In the genomic region with DNA sequence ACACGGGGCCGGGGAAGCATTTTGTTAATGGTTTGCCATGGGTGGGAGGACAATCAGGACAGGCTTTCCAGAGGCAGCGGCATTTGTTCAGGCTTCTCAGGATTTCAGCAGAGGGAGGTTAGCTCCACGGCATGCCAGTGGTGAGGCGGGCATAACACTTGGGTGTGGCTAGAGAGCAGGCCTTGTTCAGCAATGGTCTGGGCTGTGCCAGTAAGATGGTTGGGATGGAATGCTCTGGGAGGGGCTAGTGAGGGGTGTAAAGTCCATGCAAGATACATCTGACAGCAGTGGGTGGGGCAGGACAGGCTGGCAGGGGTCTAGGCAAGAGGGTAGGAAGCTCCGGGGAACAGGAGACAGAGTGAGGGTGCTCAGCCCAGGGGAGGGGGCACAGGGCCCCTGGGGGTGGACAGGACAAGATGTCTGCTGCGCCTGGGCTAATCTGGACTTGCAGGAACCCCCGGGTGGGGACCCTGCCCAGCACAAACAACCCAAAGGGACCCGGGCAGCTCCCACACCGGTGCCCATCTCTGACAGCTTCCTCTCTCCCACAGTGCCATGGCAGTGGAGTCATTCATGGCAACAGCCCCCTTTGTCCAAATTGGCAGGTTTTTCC, we compare ENCODE assay signal across 27 cellular contexts. TPM values are rescaled to one million over a fixed set of nuclear protein-coding genes. Genes with fewer than 3 reads are reported as not detected.
DNase-seq lines count a peak whose midpoint lies in the region; ATAC-seq and TF ChIP-seq lines count a peak whose summit lies in the region.
"Had no signal": no experiment of that assay in that cellular context is flagged by ENCODE, and none has a peak within 500 bp of the region (broad histone marks: within the 10 kb centered on the region; RNA-seq: fewer than 3 reads in every experiment).

No MANE protein-coding gene starts in this region.

- dilution Hi-C loops in IMR-90 (cut with HindIII; ENCODE audit: low sequenced_read_pairs, unreplicated experiment), result no loop called here

- peak overlapping the region; percentile 29 for H2AK9ac ChIP-seq in IMR-90 (replicated peaks; ENCODE audit: low read depth, low read length, poor library complexity)

- H3K4ac ChIP-seq in IMR-90 (ENCODE audit: low read depth, low read length), result no peak overlapping the region

- H3K36me3 ChIP-seq in CD4-positive, alpha-beta memory T cell (ENCODE audit: insufficient read depth, low read length), result peaks cover 76% of the 10 kb centered on the region
- H3K36me3 ChIP-seq in IMR-90 (ENCODE audit: control insufficient read depth, insufficient read depth, low read length) (peaks cover 82% of the 10 kb centered on the region), endodermal cell (ENCODE audit: control insufficient read depth, insufficient read depth, low read length) (peaks cover 97% of the 10 kb centered on the region), tibial artery (peaks cover 82 to 94% (median 87%) of the 10 kb centered on the region in 3 donors)

- no peak overlapping the region for H2BK20ac ChIP-seq in IMR-90 (ENCODE audit: low read depth, low read length)

- H3K4me3 Mint-ChIP-seq in CD4-positive, alpha-beta memory T cell, result no peak overlapping the region
- no peak overlapping the region for H3K4me3 Mint-ChIP-seq in endodermal cell
- no peak overlapping the region for H3K4me3 Mint-ChIP-seq in neural crest cell
- H3K4me3 Mint-ChIP-seq: activated B cell treated with CpG ODN at 0.5 μM for 24 hours; activated naive CD8-positive, alpha-beta T cell treated with anti-CD3 and anti-CD28 coated beads, Interleukin-2, amount 10 ng/mL, durations not matched to agents 7 days and 5 days; B cell; nephron; T-helper 2 cell treated with Interferon-gamma antibody and Interleukin-4, amounts not matched to agents 5 μg/mL and 100 μg/mL, for 36 hours had no signal

- H3K4me1 ChIP-seq in CD4-positive, alpha-beta memory T cell (ENCODE audit: insufficient read depth, low read length), result no peaks in the 10 kb centered on the region
- no peaks in the 10 kb centered on the region for H3K4me1 ChIP-seq in IMR-90 (ENCODE audit: control insufficient read depth, insufficient read depth, low read length)
- H3K4me1 ChIP-seq in endodermal cell (ENCODE audit: control insufficient read depth, insufficient read depth, low read length), result no peaks in the 10 kb centered on the region
- H3K4me1 ChIP-seq in tibial artery, result peaks cover 0 to 24% (median 17%) of the 10 kb centered on the region in 4 donors
- H3K4me1 ChIP-seq: SJSA1 had no signal

- no peak for TF ChIP-seq POLR2A in IMR-90 (IDR thresholded peaks at IDR 0.05; ENCODE audit: low read depth, low read length)

- H3K18ac ChIP-seq in IMR-90 (ENCODE audit: low read depth, low read length), result no peak overlapping the region

- no peak overlapping the region for H3K9ac ChIP-seq in IMR-90 (ENCODE audit: low read depth, low read length)
- no peak overlapping the region for H3K9ac ChIP-seq in endodermal cell (ENCODE audit: extremely low read depth, low read length, poor library complexity, severe bottlenecking)

- no peak overlapping the region for H4K91ac ChIP-seq in IMR-90 (ENCODE audit: insufficient read depth, low read depth, low read length)

- no peak overlapping the region for H3K27ac ChIP-seq in CD4-positive, alpha-beta memory T cell (ENCODE audit: low read depth, low read length)
- no peak overlapping the region for H3K27ac ChIP-seq in IMR-90 (ENCODE audit: insufficient read depth, low read length)
- H3K27ac ChIP-seq in endodermal cell (ENCODE audit: low read depth, low read length), result no peak overlapping the region
- H3K27ac ChIP-seq in tibial artery, result no peak overlapping the region
- H3K27ac ChIP-seq: brain microvascular endothelial cell, epithelial cell of prostate, SJSA1, stomach had no signal

- in situ Hi-C loops in IMR-90 (cut with MboI; ENCODE audit: low sequenced_read_pairs), result loop anchor here (25.0 kb wide), 1 partner anchor 96 kb away; no protein-coding TSS in a partner anchor

- H3K27me3 ChIP-seq in CD4-positive, alpha-beta memory T cell (ENCODE audit: insufficient read depth, low read length), result no peaks in the 10 kb centered on the region
- no peaks in the 10 kb centered on the region for H3K27me3 ChIP-seq in IMR-90 (ENCODE audit: control insufficient read depth, insufficient read depth, low read length)
- H3K27me3 ChIP-seq in endodermal cell (ENCODE audit: control insufficient read depth, insufficient read depth, low read length, poor library complexity, severe bottlenecking), result no peaks in the 10 kb centered on the region
- H3K27me3 ChIP-seq in tibial artery, result no peaks in the 10 kb centered on the region
- H3K27me3 ChIP-seq: brain microvascular endothelial cell, SJSA1, stomach had no signal

- no peak for ATAC-seq in IMR-90 (ENCODE audit: low read depth)
- ATAC-seq in GM19452 (IDR thresholded peaks at IDR 0.05; ENCODE audit: unreplicated experiment), result no peak
- ATAC-seq: HCT116 had no signal

- no peaks in the 10 kb centered on the region for H3K9me3 ChIP-seq in CD4-positive, alpha-beta memory T cell (ENCODE audit: control insufficient read depth in 1 of 2, low read length in 2 of 2)
- H3K9me3 ChIP-seq in IMR-90 (ENCODE audit: control insufficient read depth, insufficient read depth, low read length), result no peaks in the 10 kb centered on the region
- peaks cover 5% of the 10 kb centered on the region for H3K9me3 ChIP-seq in endodermal cell (ENCODE audit: control insufficient read depth, low read length)
- H3K9me3 ChIP-seq in tibial artery, result no peaks in the 10 kb centered on the region
- H3K9me3 ChIP-seq: SJSA1, stomach had no signal

- no peak overlapping the region for H3K4me3 ChIP-seq in CD4-positive, alpha-beta memory T cell (ENCODE audit: low read length in 2 of 2)
- H3K4me3 ChIP-seq in IMR-90 (ENCODE audit: insufficient read depth, low read depth, low read length) (no peak overlapping the region), endodermal cell (ENCODE audit: low read length) (no peak overlapping the region), tibial artery (no peak overlapping the region)
- H3K4me3 ChIP-seq: SJSA1, stomach had no signal

- BruUV-seq in IMR-90 (replicated peaks; lab: Mats Ljungman, UMichigan), result no TSS peak

- no peak for TF ChIP-seq CTCF in IMR-90 (conservative IDR thresholded peaks at IDR 0.05; ENCODE audit: low read depth, low read length)
- TF ChIP-seq CTCF in endodermal cell (conservative IDR thresholded peaks at IDR 0.05), result no peak
- TF ChIP-seq CTCF in neural crest cell (conservative IDR thresholded peaks at IDR 0.05), result no peak
- TF ChIP-seq CTCF in tibial artery (IDR thresholded peaks at IDR 0.05), result no peak

- TF ChIP-seq RAD21 in IMR-90 (IDR thresholded peaks at IDR 0.05; ENCODE audit: low read length), result no peak

- H2BK5ac ChIP-seq in IMR-90 (ENCODE audit: low read depth, low read length, poor library complexity, severe bottlenecking), result no peak overlapping the region

- DNase-seq in CD4-positive, alpha-beta memory T cell, result no peak
- DNase-seq in IMR-90 (no peak), endodermal cell (no peak), neural crest cell (ENCODE audit: low read depth, low spot score) (no peak), hypothalamus (lab: John Stamatoyannopoulos, UW) (no peak), DMS53 treated with DMSO at 0.1 percent for 48 hours (lab: John Stamatoyannopoulos, UW; ENCODE audit: unreplicated experiment) (no peak), tibial artery (no peak)
- DNase-seq: activated B cell treated with CpG ODN at 0.5 μM for 24 hours; activated CD4-positive, alpha-beta T cell treated with anti-CD3 and anti-CD28 coated beads, Interleukin-2, amount 50 U/mL, for 48 hours; activated naive CD8-positive, alpha-beta T cell treated with anti-CD3 and anti-CD28 coated beads, Interleukin-2, amount 10 ng/mL, durations not matched to agents 7 days and 5 days; activated T-cell treated with anti-CD3 and anti-CD28 coated beads, Interleukin-2, amount 50 U/mL, for 1 hour; brain microvascular endothelial cell; dermis blood vessel endothelial cell; foreskin melanocyte; hippocampal formation; islet precursor cell; NCI-H1105; NCI-H2029 treated with DMSO at 0.1 percent for 48 hours; NCI-H446 treated with DMSO at 0.1 percent for 48 hours; stomach had no signal

- H2AK5ac ChIP-seq in IMR-90 (ENCODE audit: low read depth, low read length), result no peak overlapping the region

- H3K36me3 Mint-ChIP-seq in CD4-positive, alpha-beta memory T cell, result peaks cover 54 to 79% of the 10 kb centered on the region in 2 donors
- H3K36me3 Mint-ChIP-seq in endodermal cell (ENCODE audit: low read depth) (peaks cover 81% of the 10 kb centered on the region), neural crest cell (ENCODE audit: low read depth) (peaks cover 10% of the 10 kb centered on the region)

- no peak overlapping the region for H2BK120ac ChIP-seq in IMR-90 (ENCODE audit: low read depth, low read length)

- H3K9me3 Mint-ChIP-seq in CD4-positive, alpha-beta memory T cell, result no peaks in the 10 kb centered on the region
- H3K9me3 Mint-ChIP-seq in endodermal cell (no peaks in the 10 kb centered on the region), neural crest cell (no peaks in the 10 kb centered on the region)
- H3K9me3 Mint-ChIP-seq: activated B cell treated with CpG ODN at 0.5 μM for 24 hours; activated naive CD8-positive, alpha-beta T cell treated with anti-CD3 and anti-CD28 coated beads, Interleukin-2, amount 10 ng/mL, durations not matched to agents 7 days and 5 days; nephron; T-helper 2 cell treated with Interferon-gamma antibody and Interleukin-4, amounts not matched to agents 5 μg/mL and 100 μg/mL, for 36 hours had no signal

- peaks cover 12 to 38% of the 10 kb centered on the region in 2 experiments for H3K79me1 ChIP-seq in IMR-90 (ENCODE audit: low read depth in 1 of 2, low read length in 2 of 2)

- H3K4me2 ChIP-seq in IMR-90 (ENCODE audit: low read depth, low read length), result no peak overlapping the region

- CTCF ChIA-PET in CD4-positive, alpha-beta memory T cell (lab: Charles Lee; ENCODE audit: partially characterized antibody), result no interaction called here
- CTCF ChIA-PET in IMR-90 (lab: Yijun Ruan, JAX), result no interaction called here

- no peak overlapping the region for H2BK15ac ChIP-seq in IMR-90 (ENCODE audit: low read depth, low read length)

- H3K9me1 ChIP-seq in IMR-90 (ENCODE audit: insufficient read depth, low read length), result peaks cover 6% of the 10 kb centered on the region

- intact Hi-C loops in CD4-positive, alpha-beta memory T cell (cut with micrococcal nuclease), result no loop called here
- intact Hi-C loops in IMR-90 (cut with micrococcal nuclease) (no loop called here), tibial artery (cut with DNase I; ENCODE audit: low total_unique reads) (no loop called here)

- no peaks in the 10 kb centered on the region for H3K27me3 Mint-ChIP-seq in CD4-positive, alpha-beta memory T cell
- H3K27me3 Mint-ChIP-seq in endodermal cell (ENCODE audit: insufficient read depth) (no peaks in the 10 kb centered on the region), neural crest cell (ENCODE audit: low read depth) (no peaks in the 10 kb centered on the region)
- H3K27me3 Mint-ChIP-seq: activated B cell treated with CpG ODN at 0.5 μM for 24 hours; activated naive CD8-positive, alpha-beta T cell treated with anti-CD3 and anti-CD28 coated beads, Interleukin-2, amount 10 ng/mL, durations not matched to agents 7 days and 5 days; B cell had no signal

- no peak overlapping the region for H3K14ac ChIP-seq in IMR-90 (replicated peaks; ENCODE audit: low read depth, low read length)

- H3K23ac ChIP-seq in IMR-90 (ENCODE audit: low read depth, low read length), result no peak overlapping the region

- H3K56ac ChIP-seq in IMR-90 (ENCODE audit: extremely low read depth, insufficient read depth, low read length), result no peak overlapping the region

- H2AFZ ChIP-seq in IMR-90 (replicated peaks; ENCODE audit: low read length, poor library complexity), result no peak overlapping the region

- peak overlapping the region in 5 of 7 donors; percentile 9 to 89 (median 55) for H3K27ac Mint-ChIP-seq in CD4-positive, alpha-beta memory T cell
- peak overlapping the region; percentile 58 for H3K27ac Mint-ChIP-seq in endodermal cell
- peak overlapping the region; percentile 24 for H3K27ac Mint-ChIP-seq in neural crest cell (ENCODE audit: unreplicated experiment)
- H3K27ac Mint-ChIP-seq: activated B cell treated with CpG ODN at 0.5 μM for 24 hours; activated naive CD8-positive, alpha-beta T cell treated with anti-CD3 and anti-CD28 coated beads, Interleukin-2, amount 10 ng/mL, durations not matched to agents 7 days and 5 days; B cell; nephron; T-helper 2 cell treated with Interferon-gamma antibody and Interleukin-4, amounts not matched to agents 5 μg/mL and 100 μg/mL, for 36 hours had no signal

- H3K4me1 Mint-ChIP-seq in CD4-positive, alpha-beta memory T cell, result peaks cover 7 to 22% (median 8%) of the 10 kb centered on the region in 4 donors
- no peaks in the 10 kb centered on the region for H3K4me1 Mint-ChIP-seq in endodermal cell
- no peaks in the 10 kb centered on the region for H3K4me1 Mint-ChIP-seq in neural crest cell
- H3K4me1 Mint-ChIP-seq: activated B cell treated with CpG ODN at 0.5 μM for 24 hours had no signal

- peaks cover 7% of the 10 kb centered on the region; the same call in 1 of the 2 replicates for H4K20me1 ChIP-seq in IMR-90 (ENCODE audit: insufficient read depth, low read length)

- no peak overlapping the region for H4K8ac ChIP-seq in IMR-90 (ENCODE audit: low read depth in 2 of 2, low read length in 2 of 2)

- WGBS in IMR-90 (ENCODE audit: extremely low coverage in 2 of 2, insufficient read length in 1 of 2), 2 experiments, result 93% methylated on average over 3 of the region's 10 CpGs; no CpG with 5 or more reads in 1 of the 2 experiments
- 96 to 98% methylated on average over 7 to 10 of the region's 10 CpGs for WGBS in endodermal cell (ENCODE audit: insufficient coverage in 1 of 2, insufficient read length in 1 of 2), 2 experiments

- POLR2A ChIA-PET in CD4-positive, alpha-beta memory T cell (lab: Charles Lee; ENCODE audit: partially characterized antibody), result interaction anchor here (3.3 to 14.1 kb wide), 3 partner anchors 8 to 45 kb away, joined by 17 to 342 read pairs (median 18); a partner anchor contains a TSS
- POLR2A ChIA-PET in IMR-90 (lab: Charles Lee; ENCODE audit: unreplicated experiment), result no interaction called here

- no peak overlapping the region for H4K5ac ChIP-seq in IMR-90 (ENCODE audit: low read depth, low read length)

RNA-seq across cellular contexts. Expression of a gene that starts 8.4 kb away (rescaled TPM):
- 10 to 100 TPM; 69.3 to 69.7 TPM for total RNA-seq in CD4-positive, alpha-beta memory T cell
- 100 to 1,000 TPM in 1 of 2 donors, 10 to 100 TPM in 1; 83.8 to 143 TPM for polyA plus RNA-seq in CD4-positive, alpha-beta memory T cell
- total RNA-seq in IMR-90 (2012; rRNA removed) (103 and 114 TPM in 2 replicates), endodermal cell (10 to 100 TPM; 28.9 to 39.3 TPM), neural crest cell (42.7 and 42.9 TPM in 2 replicates)
- polyA plus RNA-seq in IMR-90 (2012; rRNA removed), result 107 and 109 TPM in 2 replicates
- polyA plus RNA-seq in IMR-90 (2012; cell fraction: cytosol; rRNA removed), result 73.8 and 86.4 TPM in 2 replicates
- 97.1 and 98.5 TPM in 2 replicates for polyA plus RNA-seq in IMR-90 (2012; cell fraction: nucleus; rRNA removed; ENCODE audit: low replicate concordance)
- 45.4 TPM for polyA plus RNA-seq in endodermal cell (2013, experiment 1 of 2)
- 44.9 TPM for polyA plus RNA-seq in endodermal cell (2013, experiment 2 of 2)

RNA-seq across cellular contexts. Expression of a gene that starts 8.6 kb away (rescaled TPM):
- total RNA-seq in CD4-positive, alpha-beta memory T cell, result 1 to 10 TPM; 7.5 to 9.3 TPM
- 10 to 100 TPM; 17.4 to 17.5 TPM for polyA plus RNA-seq in CD4-positive, alpha-beta memory T cell
- total RNA-seq in IMR-90 (2012; rRNA removed) (9.0 and 12.2 TPM in 2 replicates), endodermal cell (10 to 100 TPM; 16.2 to 20.5 TPM), neural crest cell (16.9 and 17.0 TPM in 2 replicates)
- 7.4 and 9.8 TPM in 2 replicates for polyA plus RNA-seq in IMR-90 (2012; rRNA removed)
- 4.6 and 4.8 TPM in 2 replicates for polyA plus RNA-seq in IMR-90 (2012; cell fraction: cytosol; rRNA removed)
- 1.3 and 5.0 TPM in 2 replicates for polyA plus RNA-seq in IMR-90 (2012; cell fraction: nucleus; rRNA removed; ENCODE audit: low replicate concordance)
- 16.4 TPM for polyA plus RNA-seq in endodermal cell (2013, experiment 1 of 2)
- polyA plus RNA-seq in endodermal cell (2013, experiment 2 of 2), result 14.7 TPM

RNA-seq across cellular contexts. Expression of a gene that starts 45.1 kb away (rescaled TPM):
- total RNA-seq in CD4-positive, alpha-beta memory T cell, result 100 to 1,000 TPM; 104 to 108 TPM
- 10 to 100 TPM; 32.9 to 57.5 TPM for polyA plus RNA-seq in CD4-positive, alpha-beta memory T cell
- 40.5 and 48.8 TPM in 2 replicates for total RNA-seq in IMR-90 (2012; rRNA removed)
- polyA plus RNA-seq in IMR-90 (2012; rRNA removed), result 27.6 and 30.9 TPM in 2 replicates
- polyA plus RNA-seq in IMR-90 (2012; cell fraction: cytosol; rRNA removed), result 17.6 and 18.4 TPM in 2 replicates
- polyA plus RNA-seq in IMR-90 (2012; cell fraction: nucleus; rRNA removed; ENCODE audit: low replicate concordance), result 62.0 and 94.0 TPM in 2 replicates
- total RNA-seq in endodermal cell, result 10 to 100 TPM; 33.0 to 40.0 TPM
- 37.6 TPM for polyA plus RNA-seq in endodermal cell (2013, experiment 1 of 2)
- polyA plus RNA-seq in endodermal cell (2013, experiment 2 of 2), result 34.9 TPM
- total RNA-seq in neural crest cell, result 37.3 and 41.6 TPM in 2 replicates

RNA-seq across cellular contexts. Expression of a gene that starts 45.3 kb away (rescaled TPM):
- total RNA-seq in CD4-positive, alpha-beta memory T cell, result 1 to 10 TPM; 7.2 to 8.2 TPM
- polyA plus RNA-seq in CD4-positive, alpha-beta memory T cell, result 10 to 100 TPM; 22.1 to 30.7 TPM
- total RNA-seq in IMR-90 (2012; rRNA removed), result 3.4 and 14.2 TPM in 2 replicates
- 10.0 and 11.5 TPM in 2 replicates for polyA plus RNA-seq in IMR-90 (2012; rRNA removed)
- 0.87 and 1.00 TPM in 2 replicates for polyA plus RNA-seq in IMR-90 (2012; cell fraction: cytosol; rRNA removed)
- polyA plus RNA-seq in IMR-90 (2012; cell fraction: nucleus; rRNA removed; ENCODE audit: low replicate concordance), result 0.20 and 1.8 TPM in 2 replicates
- 10 to 100 TPM; 18.1 to 19.7 TPM for total RNA-seq in endodermal cell
- 21.2 TPM for polyA plus RNA-seq in endodermal cell (2013, experiment 1 of 2)
- polyA plus RNA-seq in endodermal cell (2013, experiment 2 of 2), result 21.9 TPM
- total RNA-seq in neural crest cell, result 18.3 and 19.1 TPM in 2 replicates
